In the genomic region with DNA sequence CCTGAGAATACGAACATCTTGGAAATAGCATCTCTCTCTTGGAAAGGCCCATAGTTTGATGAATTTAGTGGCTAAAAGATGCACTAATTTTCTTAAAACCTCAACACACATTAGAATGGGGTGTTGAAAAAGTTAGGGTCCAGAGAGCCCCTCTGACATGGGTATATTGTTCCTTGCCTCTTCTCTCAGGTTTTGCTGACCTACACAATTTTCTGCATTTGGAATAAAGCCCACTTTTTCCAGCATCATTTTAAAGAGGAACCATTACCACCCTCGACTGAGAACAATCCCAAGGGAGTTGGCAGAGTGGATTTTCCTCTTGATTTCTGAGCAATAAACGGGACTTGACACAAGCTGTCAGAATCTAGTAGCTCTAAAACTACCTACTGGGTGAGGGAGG, we compare ENCODE assay signal across 25 cellular contexts.
"Had no signal": no experiment of that assay in that cellular context is flagged by ENCODE, and none has a peak within 500 bp of the region (broad histone marks: within the 10 kb centered on the region; RNA-seq: fewer than 3 reads in every experiment).

No MANE protein-coding gene starts in this region.

- ATAC-seq: left colon; left lung; mucosa of descending colon; naive thymus-derived CD4-positive, alpha-beta T cell; natural killer cell treated with Interleukin-12 subunit alpha and Interleukin-12 subunit beta and Interleukin-15 and Interleukin-18, amount 100 ng/mL, for 72 hours; right cardiac atrium; stimulated activated effector memory CD8-positive, alpha-beta T cell treated with anti-CD3 and anti-CD28 coated beads, Interleukin-12 subunit alpha, Interleukin-12 subunit beta, amount 100 ng/mL, for 72 hours; stimulated activated naive CD8-positive, alpha-beta T cell treated with anti-CD3 and anti-CD28 coated beads, Interleukin-15, amount 100 ng/mL, for 72 hours had no signal

- H3K27ac Mint-ChIP-seq: naive thymus-derived CD4-positive, alpha-beta T cell; natural killer cell treated with Interleukin-12 subunit alpha and Interleukin-12 subunit beta and Interleukin-15 and Interleukin-18, amount 100 ng/mL, for 72 hours; progenitor cell of endocrine pancreas; stimulated activated effector memory CD8-positive, alpha-beta T cell treated with anti-CD3 and anti-CD28 coated beads, Interleukin-12 subunit alpha, Interleukin-12 subunit beta, amount 100 ng/mL, for 72 hours; stimulated activated naive CD8-positive, alpha-beta T cell treated with anti-CD3 and anti-CD28 coated beads, Interleukin-15, amount 100 ng/mL, for 72 hours had no signal

- H3K9me3 ChIP-seq: left lung, mucosa of descending colon, ovary, sigmoid colon, spleen, testis, thyroid gland, transverse colon, upper lobe of left lung, vagina had no signal

- H3K27me3 ChIP-seq: left lung, ovary, spleen, testis, thyroid gland, transverse colon, upper lobe of left lung, vagina had no signal

- H3K27ac ChIP-seq: left lung, ovary, sigmoid colon, spleen, testis, thyroid gland, transverse colon, upper lobe of left lung, vagina had no signal

- H3K4me3 Mint-ChIP-seq: naive thymus-derived CD4-positive, alpha-beta T cell; natural killer cell treated with Interleukin-12 subunit alpha and Interleukin-12 subunit beta and Interleukin-15 and Interleukin-18, amount 100 ng/mL, for 72 hours; stimulated activated effector memory CD8-positive, alpha-beta T cell treated with anti-CD3 and anti-CD28 coated beads, Interleukin-12 subunit alpha, Interleukin-12 subunit beta, amount 100 ng/mL, for 72 hours; stimulated activated naive CD8-positive, alpha-beta T cell treated with anti-CD3 and anti-CD28 coated beads, Interleukin-15, amount 100 ng/mL, for 72 hours had no signal

- FAIRE-seq: kidney, small intestine had no signal

- H3K36me3 Mint-ChIP-seq: naive thymus-derived CD4-positive, alpha-beta T cell; natural killer cell treated with Interleukin-12 subunit alpha and Interleukin-12 subunit beta and Interleukin-15 and Interleukin-18, amount 100 ng/mL, for 72 hours; stimulated activated effector memory CD8-positive, alpha-beta T cell treated with anti-CD3 and anti-CD28 coated beads, Interleukin-12 subunit alpha, Interleukin-12 subunit beta, amount 100 ng/mL, for 72 hours had no signal

- H3K27me3 Mint-ChIP-seq: natural killer cell treated with Interleukin-12 subunit alpha and Interleukin-12 subunit beta and Interleukin-15 and Interleukin-18, amount 100 ng/mL, for 72 hours; progenitor cell of endocrine pancreas; stimulated activated naive CD8-positive, alpha-beta T cell treated with anti-CD3 and anti-CD28 coated beads, Interleukin-15, amount 100 ng/mL, for 72 hours had no signal

- H3K4me3 ChIP-seq: left lung, lung, mucosa of descending colon, ovary, sigmoid colon, spleen, testis, thyroid gland, transverse colon, upper lobe of left lung, vagina had no signal

- H3K36me3 ChIP-seq: left lung, ovary, sigmoid colon, spleen, thyroid gland, transverse colon, upper lobe of left lung, vagina had no signal

- H3K9me3 Mint-ChIP-seq: naive thymus-derived CD4-positive, alpha-beta T cell; natural killer cell treated with Interleukin-12 subunit alpha and Interleukin-12 subunit beta and Interleukin-15 and Interleukin-18, amount 100 ng/mL, for 72 hours; stimulated activated effector memory CD8-positive, alpha-beta T cell treated with anti-CD3 and anti-CD28 coated beads, Interleukin-12 subunit alpha, Interleukin-12 subunit beta, amount 100 ng/mL, for 72 hours; stimulated activated naive CD8-positive, alpha-beta T cell treated with anti-CD3 and anti-CD28 coated beads, Interleukin-15, amount 100 ng/mL, for 72 hours had no signal

- H3K4me1 Mint-ChIP-seq: naive thymus-derived CD4-positive, alpha-beta T cell; stimulated activated effector memory CD8-positive, alpha-beta T cell treated with anti-CD3 and anti-CD28 coated beads, Interleukin-12 subunit alpha, Interleukin-12 subunit beta, amount 100 ng/mL, for 72 hours; stimulated activated naive CD8-positive, alpha-beta T cell treated with anti-CD3 and anti-CD28 coated beads, Interleukin-15, amount 100 ng/mL, for 72 hours had no signal

- H3K4me1 ChIP-seq: left lung, spleen, testis, thyroid gland, upper lobe of left lung, vagina had no signal

- DNase-seq: hippocampal formation; kidney; left colon; left lung; mesendoderm; midbrain; mucosa of descending colon; naive thymus-derived CD4-positive, alpha-beta T cell; ovary; right cardiac atrium; sigmoid colon; small intestine; spleen; stimulated activated CD4-positive, alpha-beta T cell treated with anti-CD3 and anti-CD28 coated beads, Interleukin-4, amount 100 ng/mL, for 24 hours; stimulated activated naive CD4-positive, alpha-beta T cell; stimulated activated naive CD8-positive, alpha-beta T cell treated with anti-CD3 and anti-CD28 coated beads, Interleukin-15, amount 100 ng/mL, for 72 hours; testis; thyroid gland; transverse colon; upper lobe of left lung had no signal
